11 cellular contexts compared by ENCODE assay signal in genomic region chr1:66399888-66400529, GRCh38.
A peak's percentile ranks its signal among the peaks of the same experiment; 100 is the strongest.
DNase-seq lines count a peak whose midpoint lies in the region; ATAC-seq, FAIRE-seq and TF ChIP-seq lines count a peak whose summit lies in the region.
"Had no signal": no experiment of that assay in that cellular context is flagged by ENCODE, and none has a peak within 500 bp of the region (broad histone marks: within the 10 kb centered on the region; RNA-seq: fewer than 3 reads in every experiment).

No MANE protein-coding gene starts in this region.

- peak overlapping the region; percentile 16; the same call in 1 of the 2 replicates for H3K4me3 ChIP-seq in GM12865 (ENCODE audit: low read depth, low read length)
- H3K4me3 ChIP-seq in GM12878 = no peak overlapping the region
- no peak overlapping the region for H3K4me3 ChIP-seq in Caco-2 (ENCODE audit: low read depth, low read length)
- no peak overlapping the region for H3K4me3 ChIP-seq in Peyer's patch
- H3K4me3 ChIP-seq: spleen had no signal

- TF ChIP-seq RAD21 in GM12878 (IDR thresholded peaks at IDR 0.05; ENCODE audit: insufficient read depth, low read depth, low read length) = 0 out of 2 replicates have a peak, but pooled peaks have one; percentile 9

- intact Hi-C loops in GM12878 (cut with micrococcal nuclease; ENCODE audit: unreplicated experiment) (loop anchor here (1.0 to 10.0 kb wide), 6 partner anchors 20 to 935 kb away; partner anchors contain the start of gene IL23R), Caco-2 (cut with micrococcal nuclease; ENCODE audit: unreplicated experiment) (no loop called here)

- H3K4me1 ChIP-seq in GM12878 (ENCODE audit: control insufficient read depth, insufficient read depth, low read length) = peaks cover 80% of the 10 kb centered on the region
- H3K4me1 ChIP-seq in Caco-2 = no peaks in the 10 kb centered on the region
- peaks cover 0 to 27% (median 5%) of the 10 kb centered on the region in 4 donors for H3K4me1 ChIP-seq in Peyer's patch

- TF ChIP-seq POLR2A in GM12878 (IDR thresholded peaks at IDR 0.05; ENCODE audit: low read depth, low read length) = no peak
- TF ChIP-seq POLR2A in Peyer's patch (IDR thresholded peaks at IDR 0.05) = no peak

- 2% methylated on average over 2 of the region's 3 CpGs for WGBS in GM12878 (ENCODE audit: insufficient coverage, insufficient replicate concordance, low lambda C conversion rate, missing lambda C conversion rate)

- DNase-seq in GM12865 (ENCODE audit: low read depth) (peak; percentile 81), GM20000 (ENCODE audit: low spot score) (peak; percentile 57), GM12878 (ENCODE audit: low read depth, low spot score) (peak; percentile 78), Caco-2 (no peak), Peyer's patch (no peak), NOMO-1 treated with DMSO at 0.1 percent for 48 hours (lab: John Stamatoyannopoulos, UW; ENCODE audit: unreplicated experiment) (no peak), NCI-H2107 treated with DMSO at 0.1 percent for 48 hours (lab: John Stamatoyannopoulos, UW; ENCODE audit: unreplicated experiment) (no peak)
- DNase-seq: activated gamma-delta T cell; spleen; stimulated activated naive CD4-positive, alpha-beta T cell had no signal

- POLR2A ChIA-PET in GM12878 (lab: Charles Lee) (interaction anchor here (0.7 to 1.0 kb wide), 2 partner anchors 23 to 37 kb away, joined by 3 to 4 read pairs; no protein-coding TSS in a partner anchor), Caco-2 (lab: Charles Lee) (no interaction called here)

- TF ChIP-seq EP300 in GM12878 (IDR thresholded peaks at IDR 0.05; ENCODE audit: borderline replicate concordance in 1 of 2, control insufficient read depth in 1 of 2, low read depth in 2 of 2, low read length in 2 of 2) = peak; percentile 79 to 85

- H3K36me3 Mint-ChIP-seq in Caco-2 (ENCODE audit: insufficient read depth, unreplicated experiment) = no peaks in the 10 kb centered on the region

- H2AFZ ChIP-seq in GM12878 (ENCODE audit: control insufficient read depth, low read depth, low read length) = no peak overlapping the region

- no peak overlapping the region for H3K4me3 Mint-ChIP-seq in Caco-2 (ENCODE audit: unreplicated experiment)

- no peaks in the 10 kb centered on the region for H4K20me1 ChIP-seq in GM12878 (ENCODE audit: control insufficient read depth, insufficient read depth)

- H3K27me3 ChIP-seq in GM12878 (replicated peaks in 1 of 2; ENCODE audit: control insufficient read depth in 2 of 2, insufficient read depth in 2 of 2, low read length in 1 of 2) (no peaks in the 10 kb centered on the region), Caco-2 (replicated peaks; ENCODE audit: control insufficient read depth, insufficient read depth, low read length) (no peaks in the 10 kb centered on the region), Peyer's patch (no peaks in the 10 kb centered on the region)
- H3K27me3 ChIP-seq: spleen had no signal

- no peaks in the 10 kb centered on the region for H3K79me2 ChIP-seq in GM12878 (ENCODE audit: control insufficient read depth, insufficient read depth, low read length)

- H3K4me1 Mint-ChIP-seq in Caco-2 (ENCODE audit: low read depth, unreplicated experiment) = no peaks in the 10 kb centered on the region

- H3K9ac ChIP-seq in GM12878 (ENCODE audit: control insufficient read depth, insufficient read depth, low read length) = no peak overlapping the region

- H3K4me2 ChIP-seq in GM12878 (ENCODE audit: control insufficient read depth, insufficient read depth) = peak overlapping the region; percentile 81

- CTCF ChIA-PET in GM12878 (lab: Yijun Ruan, JAX) (interaction anchor here (0.7 to 3.4 kb wide), 9 partner anchors 20 to 153 kb away, joined by 3 to 48 read pairs (median 3); no protein-coding TSS in a partner anchor), Caco-2 (lab: Charles Lee) (interaction anchor here (0.6 kb wide), 1 partner anchor 1366 kb away, joined by 4 read pairs; no protein-coding TSS in a partner anchor)

- RAD21 ChIA-PET in GM12878 (lab: Charles Lee; ENCODE audit: unreplicated experiment) = interaction anchor here (0.7 to 3.6 kb wide), 10 partner anchors 19 to 68 kb away, joined by 3 to 49 read pairs (median 8); no protein-coding TSS in a partner anchor

- H3K27ac Mint-ChIP-seq in Caco-2 (ENCODE audit: unreplicated experiment) = no peak overlapping the region

- in situ Hi-C loops in GM12878 (cut with MboI) = loop anchor here (5.0 to 25.0 kb wide), 3 partner anchors 37 to 762 kb away; partner anchors contain the start of gene IL23R

- no TSS peak for BruUV-seq in GM12878 (replicated peaks; lab: Mats Ljungman, UMichigan)
- BruUV-seq in Caco-2 (replicated peaks; lab: Mats Ljungman, UMichigan) = no TSS peak

- TF ChIP-seq CTCF in GM12865 (IDR thresholded peaks at IDR 0.05; ENCODE audit: insufficient read depth, low read depth, low read length, missing control alignments) (no peak), GM20000 (IDR thresholded peaks at IDR 0.05; ENCODE audit: extremely low read depth, missing control alignments) (no peak), GM12878 (IDR thresholded peaks at IDR 0.05 in 2 of 3, conservative IDR thresholded peaks at IDR 0.05 in 1 of 3; ENCODE audit: control insufficient read depth in 2 of 3, extremely low read depth in 1 of 3, insufficient read depth in 1 of 3, low read depth in 3 of 3, low read length in 3 of 3) (no peak), Caco-2 (IDR thresholded peaks at IDR 0.05; ENCODE audit: insufficient read depth in 1 of 2, low read depth in 1 of 2, low read length in 1 of 2, severe bottlenecking in 1 of 2, unreplicated experiment in 1 of 2) (no peak), Peyer's patch (IDR thresholded peaks at IDR 0.05) (no peak)

- peak; percentile 19 for ATAC-seq in HG03175 (IDR thresholded peaks at IDR 0.05; ENCODE audit: unreplicated experiment)
- peak; percentile 16 for ATAC-seq in GM12878

- H3K9me3 ChIP-seq in GM12878 (replicated peaks; ENCODE audit: control insufficient read depth, insufficient read depth, low read length) = no peaks in the 10 kb centered on the region
- no peaks in the 10 kb centered on the region for H3K9me3 ChIP-seq in Caco-2
- H3K9me3 ChIP-seq in Peyer's patch = no peaks in the 10 kb centered on the region
- H3K9me3 ChIP-seq: spleen had no signal

- H3K27ac ChIP-seq in GM12878 (ENCODE audit: control insufficient read depth, insufficient read depth) (peak overlapping the region; percentile 77), Peyer's patch (no peak overlapping the region)
- H3K27ac ChIP-seq: spleen had no signal

- H3K36me3 ChIP-seq in GM12878 (ENCODE audit: control insufficient read depth in 2 of 2, insufficient read depth in 2 of 2, low read length in 1 of 2) (no peaks in the 10 kb centered on the region), Caco-2 (ENCODE audit: control insufficient read depth, insufficient read depth, low read length) (no peaks in the 10 kb centered on the region), Peyer's patch (no peaks in the 10 kb centered on the region)
- H3K36me3 ChIP-seq: spleen had no signal

- H3K9me3 Mint-ChIP-seq in Caco-2 (ENCODE audit: unreplicated experiment) = no peaks in the 10 kb centered on the region

- SMC1A ChIA-PET in GM12878 (lab: Charles Lee; ENCODE audit: uncharacterized antibody, unreplicated experiment) = interaction anchor here (1.1 to 9.3 kb wide), 10 partner anchors 21 to 150 kb away, joined by 3 to 253 read pairs (median 6); no protein-coding TSS in a partner anchor

- FAIRE-seq in GM12878 (lab: Jason Lieb, UNC) = peak; percentile 56

- H3K27me3 Mint-ChIP-seq in Caco-2 (ENCODE audit: insufficient read depth, unreplicated experiment) = peaks cover 6% of the 10 kb centered on the region

TF ChIP-seq in GM12878, 131 proteins besides CTCF, POLR2A, EP300 and RAD21 (continues in another document):
- no peak for TF ChIP-seq EGR1 (IDR thresholded peaks at IDR 0.05; ENCODE audit: borderline replicate concordance in 1 of 2, low read depth in 2 of 2, low read length in 2 of 2)
- peak; percentile 97 for TF ChIP-seq ATF7 (IDR thresholded peaks at IDR 0.05; ENCODE audit: low read depth)
- no peak for TF ChIP-seq HDAC2 (IDR thresholded peaks at IDR 0.05)
- no peak for TF ChIP-seq CHD1 (IDR thresholded peaks at IDR 0.05; ENCODE audit: low read depth, low read length)
- TF ChIP-seq PAX8 (IDR thresholded peaks at IDR 0.05) = no peak
- no peak for TF ChIP-seq YY1 (IDR thresholded peaks at IDR 0.05; ENCODE audit: low read depth, low read length)
- TF ChIP-seq CUX1 (IDR thresholded peaks at IDR 0.05; ENCODE audit: insufficient replicate concordance, low read depth, low read length) = no peak
- no peak for TF ChIP-seq ZNF274 (IDR thresholded peaks at IDR 0.05; ENCODE audit: insufficient read depth, insufficient read length)
- no peak for TF ChIP-seq NRF1 (conservative IDR thresholded peaks at IDR 0.05; ENCODE audit: low read depth, low read length)

Comparison
In these comparisons a context has a peak if more than half of its experiments do, and no peak if none do; other contexts are left out.
1. DNase-seq: peak in GM12865 (single experiment), GM20000 (single experiment) and GM12878 (single experiment); none in Caco-2 (0 of 2), Peyer's patch (0 of 3), NOMO-1 treated with DMSO at 0.1 percent for 48 hours (single experiment) and NCI-H2107 treated with DMSO at 0.1 percent for 48 hours (single experiment).